22 cellular contexts compared by ENCODE assay signal in the genomic region with DNA sequence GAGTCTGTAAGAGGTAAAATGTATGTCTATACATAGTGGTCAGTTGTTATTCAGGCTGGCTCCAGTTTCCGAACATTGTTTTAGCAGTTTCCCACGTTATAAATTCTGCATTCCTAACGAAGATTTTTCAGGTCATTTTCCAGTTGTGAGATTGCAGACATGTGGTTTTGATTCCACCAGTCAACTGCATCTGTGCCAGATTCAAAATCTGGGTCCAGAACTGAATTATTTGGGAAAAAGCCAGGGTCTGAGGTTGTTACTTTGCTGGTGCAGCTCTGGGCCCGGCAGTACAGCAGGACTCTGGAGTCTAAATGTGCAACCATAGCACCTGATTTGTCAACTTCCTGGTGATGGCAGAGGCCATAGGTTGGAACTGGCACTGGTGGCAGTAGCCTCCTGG.
"Had no signal": no experiment of that assay in that cellular context is flagged by ENCODE, and none has a peak within 500 bp of the region (broad histone marks: within the 10 kb centered on the region; RNA-seq: fewer than 3 reads in every experiment).

No MANE protein-coding gene starts in this region.

- ATAC-seq: body of pancreas, T-helper 17 cell had no signal

- H3K27ac Mint-ChIP-seq: activated CD4-positive, alpha-beta memory T cell treated with anti-CD3 and anti-CD28 coated beads, Interleukin-2, amount 10 ng/mL, durations not matched to agents 7 days and 5 days; T-helper 17 cell had no signal

- DNase-seq: activated CD4-positive, alpha-beta memory T cell treated with anti-CD3 and anti-CD28 coated beads, Interleukin-2, amount 10 ng/mL, durations not matched to agents 7 days and 5 days; activated CD4-positive, alpha-beta T cell treated with anti-CD3 and anti-CD28 coated beads, Interleukin-2, amount 50 U/mL, for 1 hour; activated CD4-positive, CD25-positive, alpha-beta regulatory T cell; activated CD8-positive, alpha-beta memory T cell treated with anti-CD3 and anti-CD28 coated beads, Interleukin-2, amount 50 U/mL, for 4 hours; activated naive CD4-positive, alpha-beta T cell treated with anti-CD3 and anti-CD28 coated beads, Interleukin-2, amount 50 U/mL, for 16 hours; activated T-cell treated with anti-CD3 and anti-CD28 coated beads, Interleukin-2, amount 50 U/mL, for 1 hour; amniotic stem cell; body of pancreas; central memory CD4-positive, alpha-beta T cell; Karpas-422; MM.1S; NCI-H1105; NCI-H1436; NCI-H1694 treated with DMSO at 0.1 percent for 48 hours; NCI-H2029 treated with DMSO at 0.1 percent for 48 hours; NCI-H510A treated with DMSO at 0.1 percent for 48 hours; NCI-H69; NK-92 treated with Interleukin-12 subunit alpha and Interleukin-12 subunit beta, amount 100 ng/mL, for 24 hours; Peyer's patch; SHP77; T-helper 17 cell; T-helper 9 cell had no signal

- H3K9me3 Mint-ChIP-seq: activated CD4-positive, alpha-beta memory T cell treated with anti-CD3 and anti-CD28 coated beads, Interleukin-2, amount 10 ng/mL, durations not matched to agents 7 days and 5 days had no signal
